8 cellular contexts compared by ENCODE assay signal in genomic region chr10:86100581-86101061, GRCh38.
DNase-seq lines count a peak whose midpoint lies in the region; ATAC-seq and TF ChIP-seq lines count a peak whose summit lies in the region.

No MANE protein-coding gene starts in this region.

- in situ Hi-C loops in astrocyte of the cerebellum (cut with HindIII; ENCODE audit: low sequenced_read_pairs), result no loop called here

- intact Hi-C loops in activated CD4-positive, alpha-beta T cell treated with anti-CD3 and anti-CD28 coated beads, Interleukin-2, amount 10 ng/mL, durations not matched to agents 24 days and 14 days (cut with micrococcal nuclease), result loop anchor here (2.0 kb wide), 1 partner anchor 276 kb away; no protein-coding TSS in a partner anchor

- H3K27me3 Mint-ChIP-seq in activated CD4-positive, alpha-beta T cell treated with anti-CD3 and anti-CD28 coated beads, Interleukin-2, amount 10 ng/mL, durations not matched to agents 24 days and 14 days, result peaks cover 7% of the 10 kb centered on the region
- peaks cover 6% of the 10 kb centered on the region for H3K27me3 Mint-ChIP-seq in T-helper 2 cell treated with Interferon-gamma antibody and Interleukin-4, amounts not matched to agents 5 μg/mL and 100 μg/mL, for 36 hours (ENCODE audit: low read depth)

- H3K4me1 Mint-ChIP-seq in activated CD4-positive, alpha-beta T cell treated with anti-CD3 and anti-CD28 coated beads, Interleukin-2, amount 10 ng/mL, durations not matched to agents 24 days and 14 days, result no peaks in the 10 kb centered on the region
- H3K4me1 Mint-ChIP-seq in T-helper 2 cell treated with Interferon-gamma antibody and Interleukin-4, amounts not matched to agents 5 μg/mL and 100 μg/mL, for 36 hours (ENCODE audit: low read depth), result no peaks in the 10 kb centered on the region

- H3K36me3 Mint-ChIP-seq in activated CD4-positive, alpha-beta T cell treated with anti-CD3 and anti-CD28 coated beads, Interleukin-2, amount 10 ng/mL, durations not matched to agents 24 days and 14 days (ENCODE audit: low read depth), result no peaks in the 10 kb centered on the region
- no peaks in the 10 kb centered on the region for H3K36me3 Mint-ChIP-seq in T-helper 2 cell treated with Interferon-gamma antibody and Interleukin-4, amounts not matched to agents 5 μg/mL and 100 μg/mL, for 36 hours (ENCODE audit: low read depth)

- H3K4me3 Mint-ChIP-seq in activated CD4-positive, alpha-beta T cell treated with anti-CD3 and anti-CD28 coated beads, Interleukin-2, amount 10 ng/mL, durations not matched to agents 24 days and 14 days, result no peak overlapping the region
- H3K4me3 Mint-ChIP-seq in T-helper 2 cell treated with Interferon-gamma antibody and Interleukin-4, amounts not matched to agents 5 μg/mL and 100 μg/mL, for 36 hours, result no peak overlapping the region

- no peak overlapping the region for H3K4me3 ChIP-seq in astrocyte of the cerebellum (ENCODE audit: low read depth, low read length)

- H3K9me3 Mint-ChIP-seq in activated CD4-positive, alpha-beta T cell treated with anti-CD3 and anti-CD28 coated beads, Interleukin-2, amount 10 ng/mL, durations not matched to agents 24 days and 14 days, result no peaks in the 10 kb centered on the region
- H3K9me3 Mint-ChIP-seq in T-helper 2 cell treated with Interferon-gamma antibody and Interleukin-4, amounts not matched to agents 5 μg/mL and 100 μg/mL, for 36 hours, result no peaks in the 10 kb centered on the region

- TF ChIP-seq CTCF in LNCAP (IDR thresholded peaks at IDR 0.05), result peak; percentile 36
- peak; percentile 9 for TF ChIP-seq CTCF in astrocyte of the cerebellum (IDR thresholded peaks at IDR 0.05; ENCODE audit: low read depth, low read length, missing control alignments)

- DNase-seq in activated CD4-positive, alpha-beta T cell treated with anti-CD3 and anti-CD28 coated beads, Interleukin-2, amount 10 ng/mL, durations not matched to agents 24 days and 14 days, result peak; percentile 61
- DNase-seq in activated CD4-positive, alpha-beta T cell treated with anti-CD3 and anti-CD28 coated beads, Interleukin-2, amount 50 U/mL, for 48 hours, result no peak
- no peak for DNase-seq in astrocyte of the cerebellum (ENCODE audit: low read depth)
- DNase-seq in medulla oblongata (ENCODE audit: extremely low spot score), result peak; percentile 30
- DNase-seq in T-helper 2 cell treated with Interferon-gamma antibody and Interleukin-4, amounts not matched to agents 5 μg/mL and 100 μg/mL, for 36 hours (ENCODE audit: low spot score), result no peak

- ATAC-seq in GM21526 (IDR thresholded peaks at IDR 0.05; ENCODE audit: low FRiP score, unreplicated experiment), result peak; percentile 84
- no peak for ATAC-seq in GM19324 (IDR thresholded peaks at IDR 0.05; ENCODE audit: low FRiP score, unreplicated experiment)

- no peak overlapping the region for H3K27ac Mint-ChIP-seq in activated CD4-positive, alpha-beta T cell treated with anti-CD3 and anti-CD28 coated beads, Interleukin-2, amount 10 ng/mL, durations not matched to agents 24 days and 14 days
- H3K27ac Mint-ChIP-seq in T-helper 2 cell treated with Interferon-gamma antibody and Interleukin-4, amounts not matched to agents 5 μg/mL and 100 μg/mL, for 36 hours, result no peak overlapping the region

Comparison
In these comparisons a context has a peak if more than half of its experiments do, and no peak if none do; other contexts are left out.
1. DNase-seq: peak in activated CD4-positive, alpha-beta T cell treated with anti-CD3 and anti-CD28 coated beads, Interleukin-2, amount 10 ng/mL, durations not matched to agents 24 days and 14 days (single experiment) and medulla oblongata (single experiment); none in activated CD4-positive, alpha-beta T cell treated with anti-CD3 and anti-CD28 coated beads, Interleukin-2, amount 50 U/mL, for 48 hours (0 of 2), astrocyte of the cerebellum (single experiment) and T-helper 2 cell treated with Interferon-gamma antibody and Interleukin-4, amounts not matched to agents 5 μg/mL and 100 μg/mL, for 36 hours (single experiment).